ENCODE assay signal across 8 cellular contexts in genomic region chr15:80977627-80978036, GRCh38. TPM values are rescaled to one million over a fixed set of nuclear protein-coding genes. Genes with fewer than 3 reads are reported as not detected.
DNase-seq lines count a peak whose midpoint lies in the region; ATAC-seq lines count a peak whose summit lies in the region.

No MANE protein-coding gene starts in this region.

- DNase-seq in activated CD4-positive, CD25-positive, alpha-beta regulatory T cell treated with anti-CD3 and anti-CD28 coated beads, Interleukin-2, amount 50 U/mL, for 72 hours, result no peak
- DNase-seq in NCI-H526 treated with DMSO at 0.1 percent for 48 hours (lab: John Stamatoyannopoulos, UW) (peak; percentile 60), fibroblast of the conjunctiva (ENCODE audit: low read depth) (peak; percentile 75), posterior cingulate gyrus (peak in 8 of 10 donors; percentile 26 to 95 (median 72))
- DNase-seq in activated T-cell treated with anti-CD3 and anti-CD28 coated beads, Interleukin-2, amount 50 U/mL, for 72 hours, result peak; percentile 40 to 45

- intact Hi-C loops in posterior cingulate gyrus (cut with DNase I), result loop anchor here (1.0 to 5.0 kb wide), 2 partner anchors 130 to 288 kb away; no protein-coding TSS in a partner anchor

- peaks cover 54% of the 10 kb centered on the region for H3K4me1 Mint-ChIP-seq in activated T-cell treated with anti-CD3 and anti-CD28 coated beads, Interleukin-2, amount 50 U/mL, for 72 hours (ENCODE audit: low read depth)

- H3K27ac Mint-ChIP-seq in activated T-cell treated with anti-CD3 and anti-CD28 coated beads, Interleukin-2, amount 50 U/mL, for 72 hours, result no peak overlapping the region

- no peak overlapping the region for H3K4me3 Mint-ChIP-seq in activated T-cell treated with anti-CD3 and anti-CD28 coated beads, Interleukin-2, amount 50 U/mL, for 72 hours

- H3K9me3 Mint-ChIP-seq in activated T-cell treated with anti-CD3 and anti-CD28 coated beads, Interleukin-2, amount 50 U/mL, for 72 hours, result no peaks in the 10 kb centered on the region

- peaks cover 5 to 10% of the 10 kb centered on the region in 2 donors for H3K36me3 Mint-ChIP-seq in activated T-cell treated with anti-CD3 and anti-CD28 coated beads, Interleukin-2, amount 50 U/mL, for 72 hours (ENCODE audit: insufficient read depth in 2 of 2)

- no peaks in the 10 kb centered on the region for H3K27me3 Mint-ChIP-seq in activated T-cell treated with anti-CD3 and anti-CD28 coated beads, Interleukin-2, amount 50 U/mL, for 72 hours (ENCODE audit: low read depth)

- peak; percentile 49 to 60 for ATAC-seq in activated CD4-positive, CD25-positive, alpha-beta regulatory T cell treated with anti-CD3 and anti-CD28 coated beads, Interleukin-2, amount 50 U/mL, for 24 hours
- peak; percentile 49 to 71 for ATAC-seq in activated T-cell treated with anti-CD3 and anti-CD28 coated beads, Interleukin-2, amount 50 U/mL, for 72 hours (replicated peaks in 1 of 2)
- ATAC-seq in GM18870 (IDR thresholded peaks at IDR 0.05; ENCODE audit: unreplicated experiment) (no peak), HG03460 (IDR thresholded peaks at IDR 0.05; ENCODE audit: unreplicated experiment) (no peak)

RNA-seq across cellular contexts. Expression of gene MESD, which starts 12.0 kb away (rescaled TPM):
- total RNA-seq in activated T-cell treated with anti-CD3 and anti-CD28 coated beads, Interleukin-2, amount 50 U/mL, for 72 hours, result 10 to 100 TPM; 19.6 to 23.8 TPM

RNA-seq across cellular contexts. Expression of gene TLNRD1, which starts 23.1 kb away (rescaled TPM):
- 10 to 100 TPM; 11.3 to 17.2 TPM for total RNA-seq in activated T-cell treated with anti-CD3 and anti-CD28 coated beads, Interleukin-2, amount 50 U/mL, for 72 hours

Comparison
In these comparisons a context has a peak if more than half of its experiments do, and no peak if none do; other contexts are left out.
1. ATAC-seq: peak in activated CD4-positive, CD25-positive, alpha-beta regulatory T cell treated with anti-CD3 and anti-CD28 coated beads, Interleukin-2, amount 50 U/mL, for 24 hours (2 of 2) and activated T-cell treated with anti-CD3 and anti-CD28 coated beads, Interleukin-2, amount 50 U/mL, for 72 hours (2 of 2); none in GM18870 (single experiment) and HG03460 (single experiment).